Comparison of ENCODE assay signal across 8 cellular contexts in genomic region chr16:56989988-56990387, GRCh38. TPM values are rescaled to one million over a fixed set of nuclear protein-coding genes. Genes with fewer than 3 reads are reported as not detected.
DNase-seq lines count a peak whose midpoint lies in the region; ATAC-seq, FAIRE-seq and TF ChIP-seq lines count a peak whose summit lies in the region.

No MANE protein-coding gene starts in this region.

- intact Hi-C loops in aorta (cut with DNase I) = loop anchor here in 1 of 2 donors (5.0 kb wide), 1 partner anchor 58 kb away; the partner anchor contains the start of gene HERPUD1

- H3K9me3 ChIP-seq in mucosa of rectum (ENCODE audit: control insufficient read depth in 2 of 2, low read length in 2 of 2) = no peaks in the 10 kb centered on the region
- H3K9me3 ChIP-seq in aorta (ENCODE audit: control insufficient read depth, low read length) = no peaks in the 10 kb centered on the region

- 36% methylated on average over 7 of the region's 7 CpGs for WGBS in aorta, 2 donors

- H3K4me1 ChIP-seq in mucosa of rectum (ENCODE audit: control insufficient read depth in 2 of 2, insufficient read depth in 2 of 2, low read length in 2 of 2) (peaks cover 38 to 42% of the 10 kb centered on the region in 2 donors), aorta (ENCODE audit: control insufficient read depth in 1 of 2, insufficient read depth in 2 of 2, low read length in 2 of 2) (no peaks in the 10 kb centered on the region)

- FAIRE-seq in bronchial epithelial cell (lab: Jason Lieb, UNC) = no peak

- H3K9ac ChIP-seq in mucosa of rectum (ENCODE audit: low read depth in 1 of 2, low read length in 2 of 2) = peak overlapping the region; percentile 83 to 97

- ATAC-seq in aorta (ENCODE audit: low FRiP score) = no peak

- H3K36me3 ChIP-seq in bronchial epithelial cell (ENCODE audit: control insufficient read depth, insufficient read depth, low read length) (no peaks in the 10 kb centered on the region), mucosa of rectum (ENCODE audit: control insufficient read depth in 2 of 2, insufficient read depth in 2 of 2, low read length in 2 of 2) (peaks cover 0 to 6% of the 10 kb centered on the region in 2 donors), aorta (ENCODE audit: control insufficient read depth in 1 of 2, insufficient read depth in 2 of 2, low read length in 1 of 2) (no peaks in the 10 kb centered on the region)

- H3K27ac ChIP-seq in mucosa of rectum (ENCODE audit: low read depth in 2 of 2, low read length in 2 of 2) (peak overlapping the region; percentile 88 to 93), aorta (ENCODE audit: low read depth in 1 of 2, low read length in 2 of 2) (peak overlapping the region in 1 of 2 donors; percentile 18)

- no peaks in the 10 kb centered on the region for H3K27me3 ChIP-seq in bronchial epithelial cell (ENCODE audit: control insufficient read depth, insufficient read depth, low read length)
- H3K27me3 ChIP-seq in mucosa of rectum (ENCODE audit: control insufficient read depth in 2 of 2, insufficient read depth in 2 of 2, low read length in 2 of 2) = no peaks in the 10 kb centered on the region
- no peaks in the 10 kb centered on the region for H3K27me3 ChIP-seq in aorta (ENCODE audit: control insufficient read depth in 1 of 2, insufficient read depth in 2 of 2, low read length in 1 of 2)

- H3K4me3 ChIP-seq in bronchial epithelial cell (ENCODE audit: low read depth, low read length) (peak overlapping the region; percentile 76), mucosa of rectum (ENCODE audit: low read length in 2 of 2) (peak overlapping the region; percentile 94 to 95), aorta (ENCODE audit: low read length in 2 of 2) (peak overlapping the region; percentile 69 to 77)

- TF ChIP-seq CTCF in bronchial epithelial cell (IDR thresholded peaks at IDR 0.05; ENCODE audit: insufficient read depth, low read length, severe bottlenecking) = no peak

- peak; percentile 22 for DNase-seq in stimulated activated CD4-positive, alpha-beta T cell treated with anti-CD3 and anti-CD28 coated beads, Interleukin-15, amount 100 ng/mL, for 24 hours
- no peak for DNase-seq in stimulated activated CD4-positive, alpha-beta T cell treated with anti-CD3 and anti-CD28 coated beads, Interleukin-2, amount 100 ng/mL, for 48 hours
- DNase-seq in bronchial epithelial cell (ENCODE audit: low read depth) (no peak), aorta (peak in 1 of 2 donors; percentile 24), amygdala (lab: John Stamatoyannopoulos, UW) (no peak), NCI-H82 treated with DMSO at 0.1 percent for 48 hours (lab: John Stamatoyannopoulos, UW; ENCODE audit: unreplicated experiment) (no peak), NAMALWA (ENCODE audit: low spot score) (no peak)

RNA-seq across cellular contexts. Expression of gene NLRC5, which starts 0.6 kb away (rescaled TPM):
- 2.1 and 2.2 TPM in 2 replicates for total RNA-seq in bronchial epithelial cell
- 10 to 100 TPM; 49.3 to 82.9 TPM for total RNA-seq in aorta
- polyA plus RNA-seq in aorta = 10 to 100 TPM in 1 of 2 donors, 1 to 10 TPM in 1; 4.9 to 22.6 TPM

RNA-seq across cellular contexts. Expression of gene CETP, which starts 28.2 kb away (rescaled TPM):
- total RNA-seq in bronchial epithelial cell (not detected in 2 replicates), aorta (1 to 10 TPM in 1 of 2 donors, under 1 TPM in 1; 0.49 to 1.3 TPM)
- polyA plus RNA-seq in aorta = not detected

RNA-seq across cellular contexts. Expression of gene HERPUD1, which starts 58.0 kb away (rescaled TPM):
- total RNA-seq in bronchial epithelial cell (93.8 and 110 TPM in 2 replicates), aorta (100 to 1,000 TPM; 152 to 173 TPM)
- polyA plus RNA-seq in aorta = 10 to 100 TPM; 52.5 to 64.1 TPM

Comparison
In these comparisons a context has a peak if more than half of its experiments do, and no peak if none do; other contexts are left out.
1. RNA of gene NLRC5, which starts 0.6 kb away (total RNA-seq): 49.3 to 82.9 TPM in aorta; 2.1 to 2.2 TPM in bronchial epithelial cell; every median in the first group is over 10 times any median in the second.
2. Peak in every context shown above with its lines, with median percentiles within 50 percentile points of each other: H3K4me3 ChIP-seq.